Comparison of ENCODE assay signal across 8 cellular contexts in the genomic region with DNA sequence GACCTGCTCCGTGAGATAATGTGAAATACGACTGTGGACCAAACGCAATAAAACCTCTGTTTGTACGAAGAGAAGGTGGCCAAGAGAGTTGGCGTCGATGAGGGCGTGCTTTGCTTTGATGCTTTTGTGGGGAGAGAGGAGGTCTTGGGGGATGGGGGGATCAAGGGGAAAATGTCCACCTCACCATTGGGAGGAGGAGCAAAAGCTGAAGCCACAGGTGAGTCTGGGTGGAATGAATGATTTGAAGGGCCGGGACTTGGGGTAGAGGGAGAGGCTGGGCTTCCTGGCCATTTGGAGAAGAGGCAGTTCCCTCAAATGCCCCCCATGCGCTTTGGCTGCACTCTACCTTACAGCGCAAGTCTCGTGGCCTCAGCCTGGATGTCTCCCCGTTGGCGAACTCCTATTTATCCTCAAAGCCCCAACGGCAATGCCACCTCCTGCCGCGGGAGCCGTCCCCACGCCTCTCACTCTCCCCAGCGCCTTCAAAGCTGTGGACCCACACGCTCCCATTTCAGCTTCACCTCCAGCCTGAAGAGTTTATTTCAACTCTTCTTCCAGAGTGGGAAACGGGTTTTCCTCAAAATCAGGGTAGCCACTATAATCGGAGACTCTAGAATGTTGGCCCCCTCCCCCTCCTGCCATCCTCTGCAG. TPM values are rescaled to one million over a fixed set of nuclear protein-coding genes. Genes with fewer than 3 reads are reported as not detected.
DNase-seq lines count a peak whose midpoint lies in the region; ATAC-seq and TF ChIP-seq lines count a peak whose summit lies in the region.

No MANE protein-coding gene starts in this region.

- POLR2A ChIA-PET in SK-N-SH (lab: Yijun Ruan, JAX) = no interaction called here

- no peak for TF ChIP-seq RAD21 in SK-N-SH (IDR thresholded peaks at IDR 0.05; ENCODE audit: low read length)

- peak; percentile 40 for DNase-seq in DMS53 (lab: John Stamatoyannopoulos, UW)
- DNase-seq in DMS53 treated with DMSO at 0.1 percent for 48 hours (lab: John Stamatoyannopoulos, UW; ENCODE audit: unreplicated experiment) = no peak
- no peak for DNase-seq in SK-N-SH
- DNase-seq in fibroblast of gingiva (ENCODE audit: low read depth) = peak; percentile 37
- no peak for DNase-seq in smooth muscle cell (lab: John Stamatoyannopoulos, UW; ENCODE audit: unreplicated experiment)
- no peak for DNase-seq in NCI-H226
- DNase-seq in anterior cingulate cortex (lab: John Stamatoyannopoulos, UW) = no peak

- ATAC-seq in HG03439 (IDR thresholded peaks at IDR 0.05; ENCODE audit: unreplicated experiment) = no peak

- CTCF ChIA-PET in SK-N-SH (lab: Yijun Ruan, JAX) = interaction anchor here (0.9 to 1.7 kb wide), 5 partner anchors 40 to 227 kb away, joined by 3 to 6 read pairs (median 4); partner anchors contain the start of gene GPX4

- H4K20me1 ChIP-seq in SK-N-SH (ENCODE audit: insufficient read depth) (peaks cover 28% of the 10 kb centered on the region), smooth muscle cell (ENCODE audit: low read depth) (peaks cover 48% of the 10 kb centered on the region)

- H3K27me3 ChIP-seq in SK-N-SH (ENCODE audit: insufficient read depth) = no peaks in the 10 kb centered on the region
- no peaks in the 10 kb centered on the region for H3K27me3 ChIP-seq in smooth muscle cell (ENCODE audit: low read depth)

- H3K9ac ChIP-seq in SK-N-SH (no peak overlapping the region), smooth muscle cell (ENCODE audit: low read depth) (no peak overlapping the region)

- H3K4me1 ChIP-seq in SK-N-SH (ENCODE audit: control insufficient read depth in 1 of 2, insufficient read depth in 2 of 2, low read depth in 1 of 2, low read length in 1 of 2) (peaks cover 0 to 31% of the 10 kb centered on the region in 2 experiments; a peak in 2 of 4 replicates), smooth muscle cell (ENCODE audit: low read depth) (peaks cover 6% of the 10 kb centered on the region)

- no peak for TF ChIP-seq EP300 in SK-N-SH (IDR thresholded peaks at IDR 0.05; ENCODE audit: borderline replicate concordance in 1 of 2, low read depth in 1 of 2, low read length in 1 of 2)

- 56% methylated on average over 22 of the region's 22 CpGs for WGBS in SK-N-SH (ENCODE audit: low lambda C conversion rate)
- 71% methylated on average over 22 of the region's 22 CpGs for WGBS in smooth muscle cell (ENCODE audit: low lambda C conversion rate)

- H3F3A ChIP-seq in SK-N-SH (replicated peaks; ENCODE audit: insufficient read depth) (peaks cover 36% of the 10 kb centered on the region), smooth muscle cell (ENCODE audit: low read depth) (no peaks in the 10 kb centered on the region)

- H3K4me2 ChIP-seq in SK-N-SH = peak overlapping the region; percentile 96; the same call in 1 of the 2 replicates
- H3K4me2 ChIP-seq in smooth muscle cell = peak overlapping the region; percentile 87

- H3K36me3 ChIP-seq in SK-N-SH (replicated peaks in 1 of 2; ENCODE audit: control insufficient read depth in 1 of 2, insufficient read depth in 2 of 2, low read length in 1 of 2) (peaks cover 10 to 14% of the 10 kb centered on the region in 2 experiments), smooth muscle cell (ENCODE audit: low read depth) (no peaks in the 10 kb centered on the region)

- H3K4me3 ChIP-seq in SK-N-SH (ENCODE audit: low read depth in 2 of 2, low read length in 1 of 2) (peak overlapping the region in 1 of 2 experiments; percentile 67; a peak in 3 of 4 replicates), smooth muscle cell (peak overlapping the region; percentile 54)

- no peaks in the 10 kb centered on the region for H3K79me2 ChIP-seq in SK-N-SH (ENCODE audit: insufficient read depth)
- H3K79me2 ChIP-seq in smooth muscle cell (ENCODE audit: low read depth) = peaks cover 10% of the 10 kb centered on the region

- no peaks in the 10 kb centered on the region for H3K9me2 ChIP-seq in SK-N-SH

- H3K27ac ChIP-seq in SK-N-SH (ENCODE audit: low read depth in 2 of 2, low read length in 1 of 2) (0 out of 4 replicates have a peak overlapping the region, but pooled peaks of 1 of the 2 experiments have one; percentile 3), smooth muscle cell (ENCODE audit: low read depth) (peak overlapping the region; percentile 47)

- no peaks in the 10 kb centered on the region for H3K9me3 ChIP-seq in SK-N-SH
- H3K9me3 ChIP-seq in smooth muscle cell (replicated peaks; ENCODE audit: low read depth) = no peaks in the 10 kb centered on the region

- H2AFZ ChIP-seq in SK-N-SH (ENCODE audit: low read depth) (no peak overlapping the region), smooth muscle cell (ENCODE audit: low read depth) (no peak overlapping the region)

- TF ChIP-seq CTCF in SK-N-SH (IDR thresholded peaks at IDR 0.05) = no peak
- TF ChIP-seq CTCF in smooth muscle cell (IDR thresholded peaks at IDR 0.05; ENCODE audit: borderline replicate concordance, insufficient read depth, poor library complexity, severe bottlenecking) = no peak

TF ChIP-seq in SK-N-SH, 30 proteins besides CTCF, POLR2A, EP300 and RAD21:
- TF ChIP-seq POLR2AphosphoS5 (IDR thresholded peaks at IDR 0.05; ENCODE audit: low read depth, low read length) = peak; percentile 1; the same call in 1 of the 2 replicates
- no peak for TF ChIP-seq USF2 (IDR thresholded peaks at IDR 0.05; ENCODE audit: borderline replicate concordance, low read depth, low read length)
- TF ChIP-seq REST (IDR thresholded peaks at IDR 0.05; ENCODE audit: low read depth, low read length) = no peak
- TF ChIP-seq, protein P1, sequence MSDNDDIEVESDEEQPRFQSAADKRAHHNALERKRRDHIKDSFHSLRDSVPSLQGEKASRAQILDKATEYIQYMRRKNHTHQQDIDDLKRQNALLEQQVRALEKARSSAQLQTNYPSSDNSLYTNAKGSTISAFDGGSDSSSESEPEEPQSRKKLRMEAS (IDR thresholded peaks at IDR 0.05; ENCODE audit: low read depth) = no peak
TF ChIP-seq in SK-N-SH: peak in this region for 1.

RNA-seq across cellular contexts. Expression of gene ABCA7, which starts 0.8 kb away (rescaled TPM):
- polyA plus RNA-seq in SK-N-SH (2012; rRNA removed) (7.8 and 8.3 TPM in 2 replicates), smooth muscle cell (11.8 and 26.5 TPM in 2 replicates)
- polyA plus RNA-seq in SK-N-SH (2012; cell fraction: cytosol; rRNA removed) = 3.1 and 3.9 TPM in 2 replicates
- 53.6 and 91.8 TPM in 2 replicates for polyA plus RNA-seq in SK-N-SH (2012; cell fraction: nucleus; rRNA removed)
- 4.1 and 5.0 TPM in 2 replicates for total RNA-seq in smooth muscle cell

RNA-seq across cellular contexts. Expression of gene CNN2, which starts 12.7 kb away (rescaled TPM):
- polyA plus RNA-seq in SK-N-SH (2012; rRNA removed) (152 and 279 TPM in 2 replicates), smooth muscle cell (392 and 404 TPM in 2 replicates)
- polyA plus RNA-seq in SK-N-SH (2012; cell fraction: cytosol; rRNA removed) = 125 and 167 TPM in 2 replicates
- polyA plus RNA-seq in SK-N-SH (2012; cell fraction: nucleus; rRNA removed) = 199 and 204 TPM in 2 replicates
- total RNA-seq in smooth muscle cell = 150 and 155 TPM in 2 replicates

RNA-seq across cellular contexts. Expression of gene RNU6-2, which starts 17.8 kb away (rescaled TPM):
- polyA plus RNA-seq in SK-N-SH (2012; rRNA removed) (not detected in 2 replicates), smooth muscle cell (not detected in 2 replicates)
- polyA plus RNA-seq in SK-N-SH (2012; cell fraction: cytosol; rRNA removed) = not detected in 2 replicates
- not detected in 2 replicates for polyA plus RNA-seq in SK-N-SH (2012; cell fraction: nucleus; rRNA removed)
- not detected in 2 replicates for total RNA-seq in smooth muscle cell

RNA-seq across cellular contexts. Expression of gene TMEM259, which starts 18.2 kb away (rescaled TPM):
- polyA plus RNA-seq in SK-N-SH (2012; rRNA removed) (138 and 145 TPM in 2 replicates), smooth muscle cell (232 and 301 TPM in 2 replicates)
- polyA plus RNA-seq in SK-N-SH (2012; cell fraction: cytosol; rRNA removed) = 38.8 and 61.9 TPM in 2 replicates
- polyA plus RNA-seq in SK-N-SH (2012; cell fraction: nucleus; rRNA removed) = 879 TPM in 2 replicates
- total RNA-seq in smooth muscle cell = 112 and 133 TPM in 2 replicates

RNA-seq across cellular contexts. Expression of gene ARHGAP45, which starts 27.8 kb away (rescaled TPM):
- polyA plus RNA-seq in SK-N-SH (2012; rRNA removed) = 2.8 and 4.2 TPM in 2 replicates
- polyA plus RNA-seq in SK-N-SH (2012; cell fraction: cytosol; rRNA removed) = 1.7 and 2.5 TPM in 2 replicates
- 5.9 and 9.7 TPM in 2 replicates for polyA plus RNA-seq in SK-N-SH (2012; cell fraction: nucleus; rRNA removed)
- 4.4 and 8.7 TPM in 2 replicates for total RNA-seq in smooth muscle cell
- polyA plus RNA-seq in smooth muscle cell = 8.0 and 13.9 TPM in 2 replicates

Comparison
In these comparisons a context has a peak if more than half of its experiments do, and no peak if none do; other contexts are left out.
1. DNase-seq: peak in DMS53 (single experiment) and fibroblast of gingiva (single experiment); none in DMS53 treated with DMSO at 0.1 percent for 48 hours (single experiment), SK-N-SH (single experiment), smooth muscle cell (single experiment), NCI-H226 (single experiment) and anterior cingulate cortex (0 of 58).